ENCODE assay signal across 21 cellular contexts in genomic region chr1:212526111-212526491, GRCh38.
DNase-seq lines count a peak whose midpoint lies in the region; ATAC-seq, FAIRE-seq and TF ChIP-seq lines count a peak whose summit lies in the region.
"Had no signal": no experiment of that assay in that cellular context is flagged by ENCODE, and none has a peak within 500 bp of the region (broad histone marks: within the 10 kb centered on the region; RNA-seq: fewer than 3 reads in every experiment).

No MANE protein-coding gene starts in this region.

- H4K8ac ChIP-seq in H1 (ENCODE audit: extremely low read depth, insufficient read depth, low read length), result peak overlapping the region; percentile 28; the same call in 1 of the 2 replicates

- no peak overlapping the region for H3K23ac ChIP-seq in H1 (ENCODE audit: insufficient read length)

- TF ChIP-seq CTCF in H1 (IDR thresholded peaks at IDR 0.05; ENCODE audit: control extremely low read depth in 1 of 3, insufficient read depth in 1 of 3, low read depth in 1 of 3, low read length in 3 of 3), result no peak
- TF ChIP-seq CTCF in neural crest cell (conservative IDR thresholded peaks at IDR 0.05), result no peak

- FAIRE-seq in H1 (lab: Jason Lieb, UNC), result no peak
- FAIRE-seq: GM18507 had no signal

- H2AK5ac ChIP-seq in H1 (ENCODE audit: low read depth, low read length), result no peak overlapping the region

- H3K79me1 ChIP-seq in H1 (ENCODE audit: low read depth, low read length), result no peaks in the 10 kb centered on the region

- no peaks in the 10 kb centered on the region for H3K36me3 ChIP-seq in H1 (ENCODE audit: control insufficient read depth in 2 of 4, insufficient read depth in 4 of 4, low read length in 3 of 4)
- H3K36me3 ChIP-seq: SJCRH30 had no signal

- H3K27me3 ChIP-seq in H1 (replicated peaks in 1 of 4; ENCODE audit: control insufficient read depth in 3 of 4, extremely low read depth in 1 of 4, insufficient read depth in 3 of 4, low read length in 3 of 4), result no peaks in the 10 kb centered on the region
- H3K27me3 ChIP-seq: SJCRH30 had no signal

- H3K79me2 ChIP-seq in H1 (ENCODE audit: control insufficient read depth in 1 of 2, insufficient read depth in 2 of 2, low read length in 2 of 2), result no peaks in the 10 kb centered on the region

- peaks cover 5% of the 10 kb centered on the region for H3K27me3 Mint-ChIP-seq in neural crest cell (ENCODE audit: low read depth)

- no peak overlapping the region for H3K4me3 Mint-ChIP-seq in neural crest cell
- H3K4me3 Mint-ChIP-seq: CD8-positive, alpha-beta memory T cell; IgD-negative memory B cell had no signal

- H2BK120ac ChIP-seq in H1 (replicated peaks; ENCODE audit: low read depth, low read length), result no peak overlapping the region

- H2AFZ ChIP-seq in H1 (ENCODE audit: low read length), result no peak overlapping the region

- no peaks in the 10 kb centered on the region for H4K20me1 ChIP-seq in H1 (replicated peaks in 1 of 2; ENCODE audit: control insufficient read depth in 1 of 2, insufficient read depth in 2 of 2, low read length in 2 of 2)

- no peak overlapping the region for H2BK15ac ChIP-seq in H1 (ENCODE audit: low read length)

- DNase-seq in Right ventricle myocardium inferior (ENCODE audit: missing footprints), result no peak
- DNase-seq in left cardiac atrium, result no peak
- no peak for DNase-seq in H1 (ENCODE audit: low read depth in 1 of 2, low spot score in 2 of 2)
- DNase-seq in neural crest cell (ENCODE audit: low read depth, low spot score), result no peak
- DNase-seq in NCI-H1417 (lab: John Stamatoyannopoulos, UW), result no peak
- DNase-seq in stimulated activated CD4-positive, alpha-beta T cell treated with anti-CD3 and anti-CD28 coated beads, Interleukin-4, amount 100 ng/mL, for 24 hours, result no peak
- DNase-seq: AML-193; C1 segment of cervical spinal cord; Calu3; CD8-positive, alpha-beta memory T cell; DMS153; GDM1; GOT3; Karpas-422; NCI-H187 treated with DMSO at 0.1 percent for 48 hours; NCI-H2107; NCI-H69; SJCRH30 had no signal

- no peak overlapping the region for H3K4me3 ChIP-seq in H1 (ENCODE audit: extremely low read depth in 1 of 4, insufficient read depth in 2 of 4, low read depth in 3 of 4, low read length in 4 of 4)
- H3K4me3 ChIP-seq: SJCRH30 had no signal

- H4K91ac ChIP-seq in H1 (replicated peaks; ENCODE audit: insufficient read length, low read length), result no peak overlapping the region

- H3K9me3 Mint-ChIP-seq in neural crest cell, result no peaks in the 10 kb centered on the region
- H3K9me3 Mint-ChIP-seq: CD8-positive, alpha-beta memory T cell; IgD-negative memory B cell had no signal

- no peak overlapping the region for H2BK5ac ChIP-seq in H1 (ENCODE audit: low read depth, low read length)

- no peaks in the 10 kb centered on the region for H3K36me3 Mint-ChIP-seq in neural crest cell (ENCODE audit: low read depth)
- H3K36me3 Mint-ChIP-seq: CD8-positive, alpha-beta memory T cell; IgD-negative memory B cell had no signal

- no peak overlapping the region for H3K4me2 ChIP-seq in H1 (ENCODE audit: insufficient read depth in 1 of 2, low read depth in 2 of 2, low read length in 2 of 2)

- H3K9ac ChIP-seq in H1 (replicated peaks in 1 of 4; ENCODE audit: extremely low read depth in 1 of 4, low read depth in 3 of 4, low read length in 3 of 4), result no peak overlapping the region

- H2BK12ac ChIP-seq in H1 (ENCODE audit: low read depth, low read length), result no peak overlapping the region

- H3K9me3 ChIP-seq in H1 (ENCODE audit: insufficient read depth in 2 of 2, low read depth in 1 of 2, low read length in 1 of 2), result no peaks in the 10 kb centered on the region
- H3K9me3 ChIP-seq: SJCRH30 had no signal

- WGBS in H1 (ENCODE audit: extremely low coverage in 1 of 2, insufficient coverage in 1 of 2, insufficient read length in 1 of 2, insufficient replicate concordance in 2 of 2, low coverage in 1 of 2, low lambda C conversion rate in 2 of 2, missing lambda C conversion rate in 1 of 2), 2 experiments, result 80% methylated on average over 5 of the region's 5 CpGs; no CpG with 5 or more reads in 1 of the 2 experiments

- intact Hi-C loops in Right ventricle myocardium inferior (cut with DNase I), result no loop called here
- intact Hi-C loops in left cardiac atrium (cut with DNase I), result no loop called here

- H3K4me1 Mint-ChIP-seq in neural crest cell, result no peaks in the 10 kb centered on the region
- H3K4me1 Mint-ChIP-seq: CD8-positive, alpha-beta memory T cell had no signal

- no peak overlapping the region for H3K14ac ChIP-seq in H1 (ENCODE audit: insufficient read length)

- H3K4me1 ChIP-seq in H1 (replicated peaks in 1 of 4; ENCODE audit: control insufficient read depth in 3 of 4, insufficient read depth in 4 of 4, low read length in 3 of 4), result no peaks in the 10 kb centered on the region

- CTCF ChIA-PET in H1 (lab: Charles Lee; ENCODE audit: partially characterized antibody), result interaction anchor here (0.8 to 1.1 kb wide), 3 partner anchors 48 to 69 kb away, joined by 4 to 5 read pairs (median 5); no protein-coding TSS in a partner anchor

- no peak for TF ChIP-seq POLR2A in H1 (IDR thresholded peaks at IDR 0.05; ENCODE audit: control extremely low read depth in 1 of 2, low read depth in 2 of 2, low read length in 2 of 2)

- no peak for TF ChIP-seq EP300 in H1 (IDR thresholded peaks at IDR 0.05; ENCODE audit: borderline replicate concordance in 1 of 2, low read depth in 2 of 2, low read length in 2 of 2)

- TF ChIP-seq RAD21 in H1 (IDR thresholded peaks at IDR 0.05 in 1 of 2, conservative IDR thresholded peaks at IDR 0.05 in 1 of 2; ENCODE audit: low read depth in 2 of 2, low read length in 2 of 2), result no peak

- no peak overlapping the region for H4K5ac ChIP-seq in H1 (ENCODE audit: insufficient read length, low read depth, low read length)

- ATAC-seq in Right ventricle myocardium inferior, result peak; percentile 38
- ATAC-seq in left cardiac atrium, result no peak
- no peak for ATAC-seq in HG03354 (IDR thresholded peaks at IDR 0.05; ENCODE audit: poor library complexity, severe bottlenecking, unreplicated experiment)

- no peak overlapping the region for H3K4ac ChIP-seq in H1 (replicated peaks; ENCODE audit: insufficient read length, low read depth, low read length)

- no peak overlapping the region for H3K56ac ChIP-seq in H1 (replicated peaks; ENCODE audit: insufficient read length, low read depth, low read length)

- H3K23me2 ChIP-seq in H1 (ENCODE audit: low read depth, low read length), result no peaks in the 10 kb centered on the region

- POLR2A ChIA-PET in H1 (lab: Charles Lee; ENCODE audit: partially characterized antibody), result interaction anchor here (1.0 kb wide), 1 partner anchor 82 kb away, joined by 3 read pairs; no protein-coding TSS in a partner anchor

- H3K27ac ChIP-seq in H1 (ENCODE audit: low read depth, low read length), result no peak overlapping the region
- H3K27ac ChIP-seq: SJCRH30 had no signal

- no peak overlapping the region for H2BK20ac ChIP-seq in H1 (ENCODE audit: low read length)

- H3K18ac ChIP-seq in H1 (ENCODE audit: extremely low read depth, low read length), result no peak overlapping the region

- peak overlapping the region; percentile 52 for H3K27ac Mint-ChIP-seq in neural crest cell (ENCODE audit: unreplicated experiment)
- H3K27ac Mint-ChIP-seq: CD8-positive, alpha-beta memory T cell; IgD-negative memory B cell had no signal

TF ChIP-seq in H1, 55 proteins besides CTCF, POLR2A, EP300 and RAD21:
- TF ChIP-seq YY1 (IDR thresholded peaks at IDR 0.05; ENCODE audit: low read depth, low read length), result no peak
- no peak for TF ChIP-seq TEAD4 (IDR thresholded peaks at IDR 0.05; ENCODE audit: low read depth, low read length)
- no peak for TF ChIP-seq FOSL1 (IDR thresholded peaks at IDR 0.05; ENCODE audit: insufficient read depth, low read depth, low read length)
- TF ChIP-seq SIRT6 (IDR thresholded peaks at IDR 0.05; ENCODE audit: low read length), result no peak
- no peak for TF ChIP-seq EZH2 (IDR thresholded peaks at IDR 0.05; ENCODE audit: low read depth, low read length, severe bottlenecking)
- no peak for TF ChIP-seq PHF8 (conservative IDR thresholded peaks at IDR 0.05; ENCODE audit: low read depth, low read length)
- TF ChIP-seq SP4 (IDR thresholded peaks at IDR 0.05; ENCODE audit: low read length), result no peak
- no peak for TF ChIP-seq NRF1 (IDR thresholded peaks at IDR 0.05; ENCODE audit: low read depth, low read length)
- TF ChIP-seq KDM4A (IDR thresholded peaks at IDR 0.05; ENCODE audit: low read depth, low read length, severe bottlenecking), result no peak
- TF ChIP-seq MAX (IDR thresholded peaks at IDR 0.05), result no peak
- no peak for TF ChIP-seq CREB1 (IDR thresholded peaks at IDR 0.05)
